In genomic region chr6:134434019-134434949, GRCh38 we compare ENCODE assay signal across 18 cellular contexts.
DNase-seq lines count a peak whose midpoint lies in the region; ATAC-seq and TF ChIP-seq lines count a peak whose summit lies in the region.
"Had no signal": no experiment of that assay in that cellular context is flagged by ENCODE, and none has a peak within 500 bp of the region (broad histone marks: within the 10 kb centered on the region; RNA-seq: fewer than 3 reads in every experiment).

No MANE protein-coding gene starts in this region.

- intact Hi-C loops in CD8-positive, alpha-beta T cell (cut with DNase I, micrococcal nuclease): no loop called here
- intact Hi-C loops in naive thymus-derived CD4-positive, alpha-beta T cell (cut with micrococcal nuclease): no loop called here

- H3K36me3 ChIP-seq in CD8-positive, alpha-beta T cell (ENCODE audit: insufficient read depth, low read length): no peaks in the 10 kb centered on the region
- H3K36me3 ChIP-seq in naive thymus-derived CD4-positive, alpha-beta T cell (ENCODE audit: control insufficient read depth in 2 of 3, insufficient read depth in 3 of 3, low read length in 3 of 3): no peaks in the 10 kb centered on the region
- H3K36me3 ChIP-seq: HAP-1, SJSA1 had no signal

- ATAC-seq in CD8-positive, alpha-beta T cell: peak; percentile 65
- ATAC-seq in naive thymus-derived CD4-positive, alpha-beta T cell: no peak

- H3K4me3 ChIP-seq in CD8-positive, alpha-beta T cell (ENCODE audit: low read depth, low read length): no peak overlapping the region
- no peak overlapping the region for H3K4me3 ChIP-seq in Jurkat, Clone E6-1 (ENCODE audit: low read length)
- no peak overlapping the region for H3K4me3 ChIP-seq in naive thymus-derived CD4-positive, alpha-beta T cell (ENCODE audit: low read length)
- H3K4me3 ChIP-seq: HAP-1, SJSA1 had no signal

- CTCF ChIA-PET in activated naive CD4-positive, alpha-beta T cell treated with anti-CD3 and anti-CD28 coated beads, Interleukin-2, amount 10 ng/mL, durations not matched to agents 7 days and 5 days (lab: Charles Lee): no interaction called here
- CTCF ChIA-PET in CD8-positive, alpha-beta T cell (lab: Charles Lee): no interaction called here
- CTCF ChIA-PET in naive thymus-derived CD4-positive, alpha-beta T cell (lab: Charles Lee): no interaction called here

- peaks cover 7% of the 10 kb centered on the region for H3K4me1 ChIP-seq in CD8-positive, alpha-beta T cell (ENCODE audit: insufficient read depth, low read length)
- no peaks in the 10 kb centered on the region for H3K4me1 ChIP-seq in naive thymus-derived CD4-positive, alpha-beta T cell (ENCODE audit: control insufficient read depth in 2 of 2, insufficient read depth in 2 of 2, low read length in 2 of 2)

- TF ChIP-seq CTCF in CD8-positive, alpha-beta T cell (IDR thresholded peaks at IDR 0.05): no peak

- H3K27me3 Mint-ChIP-seq in activated naive CD4-positive, alpha-beta T cell treated with anti-CD3 and anti-CD28 coated beads, Interleukin-2, amount 10 ng/mL, durations not matched to agents 7 days and 5 days: no peaks in the 10 kb centered on the region
- no peaks in the 10 kb centered on the region for H3K27me3 Mint-ChIP-seq in CD8-positive, alpha-beta T cell (ENCODE audit: low read depth)
- H3K27me3 Mint-ChIP-seq in naive thymus-derived CD4-positive, alpha-beta T cell: no peaks in the 10 kb centered on the region
- H3K27me3 Mint-ChIP-seq: CD4-positive, CD25-positive, alpha-beta regulatory T cell had no signal

- no peak overlapping the region for H3K27ac ChIP-seq in CD8-positive, alpha-beta T cell (ENCODE audit: low read depth, low read length)
- no peak overlapping the region for H3K27ac ChIP-seq in naive thymus-derived CD4-positive, alpha-beta T cell (ENCODE audit: low read depth, low read length)
- H3K27ac ChIP-seq: HL-60, KMS-11 had no signal

- DNase-seq in activated naive CD4-positive, alpha-beta T cell treated with anti-CD3 and anti-CD28 coated beads, Interleukin-2, amount 10 ng/mL, durations not matched to agents 7 days and 5 days: peak; percentile 29
- no peak for DNase-seq in activated naive CD4-positive, alpha-beta T cell (lab: John Stamatoyannopoulos, UW)
- DNase-seq in CD8-positive, alpha-beta T cell: peak in 2 of 7 experiments; percentile 19 to 58
- peak; percentile 6 for DNase-seq in Jurkat, Clone E6-1 (ENCODE audit: low read depth, low spot score)
- peak in 6 of 9 donors; percentile 3 to 52 (median 26) for DNase-seq in naive thymus-derived CD4-positive, alpha-beta T cell
- DNase-seq in NCI-H524 (lab: John Stamatoyannopoulos, UW): no peak
- no peak for DNase-seq in NCI-H446 treated with DMSO at 0.1 percent for 48 hours (lab: John Stamatoyannopoulos, UW)
- DNase-seq: DMS79 treated with DMSO at 0.1 percent for 48 hours, NCI-H1048, NCI-H1436 treated with DMSO at 0.1 percent for 48 hours, NCI-H2081, NCI-H510A, NCI-H82 had no signal

- no peaks in the 10 kb centered on the region for H3K27me3 ChIP-seq in CD8-positive, alpha-beta T cell (ENCODE audit: insufficient read depth, low read length)
- H3K27me3 ChIP-seq in naive thymus-derived CD4-positive, alpha-beta T cell (ENCODE audit: control insufficient read depth in 2 of 2, insufficient read depth in 2 of 2, low read length in 2 of 2): no peaks in the 10 kb centered on the region
- H3K27me3 ChIP-seq: SJSA1 had no signal

- H3K9me3 Mint-ChIP-seq in activated naive CD4-positive, alpha-beta T cell treated with anti-CD3 and anti-CD28 coated beads, Interleukin-2, amount 10 ng/mL, durations not matched to agents 7 days and 5 days: no peaks in the 10 kb centered on the region
- H3K9me3 Mint-ChIP-seq in CD8-positive, alpha-beta T cell: no peaks in the 10 kb centered on the region
- H3K9me3 Mint-ChIP-seq in naive thymus-derived CD4-positive, alpha-beta T cell: peaks cover 0 to 4% (median 0%) of the 10 kb centered on the region in 11 donors
- H3K9me3 Mint-ChIP-seq: CD4-positive, CD25-positive, alpha-beta regulatory T cell had no signal

- no peaks in the 10 kb centered on the region for H3K36me3 Mint-ChIP-seq in activated naive CD4-positive, alpha-beta T cell treated with anti-CD3 and anti-CD28 coated beads, Interleukin-2, amount 10 ng/mL, durations not matched to agents 7 days and 5 days
- no peaks in the 10 kb centered on the region for H3K36me3 Mint-ChIP-seq in CD8-positive, alpha-beta T cell
- peaks cover 0 to 4% (median 0%) of the 10 kb centered on the region in 5 donors for H3K36me3 Mint-ChIP-seq in naive thymus-derived CD4-positive, alpha-beta T cell
- H3K36me3 Mint-ChIP-seq: CD4-positive, CD25-positive, alpha-beta regulatory T cell had no signal

- no peak overlapping the region for H3K27ac Mint-ChIP-seq in activated naive CD4-positive, alpha-beta T cell treated with anti-CD3 and anti-CD28 coated beads, Interleukin-2, amount 10 ng/mL, durations not matched to agents 7 days and 5 days
- no peak overlapping the region for H3K27ac Mint-ChIP-seq in CD8-positive, alpha-beta T cell
- H3K27ac Mint-ChIP-seq in naive thymus-derived CD4-positive, alpha-beta T cell: peak overlapping the region in 1 of 9 donors; percentile 42

- POLR2A ChIA-PET in CD8-positive, alpha-beta T cell (lab: Charles Lee): interaction anchor here (0.6 kb wide), 1 partner anchor 129 kb away, joined by 4 read pairs; no protein-coding TSS in a partner anchor
- POLR2A ChIA-PET in naive thymus-derived CD4-positive, alpha-beta T cell (lab: Charles Lee): no interaction called here

- H3K9me3 ChIP-seq in CD8-positive, alpha-beta T cell (ENCODE audit: low read length): no peaks in the 10 kb centered on the region
- no peaks in the 10 kb centered on the region for H3K9me3 ChIP-seq in naive thymus-derived CD4-positive, alpha-beta T cell (ENCODE audit: control insufficient read depth in 2 of 3, low read length in 3 of 3)
- H3K9me3 ChIP-seq: HAP-1, SJSA1 had no signal

- H3K4me1 Mint-ChIP-seq in activated naive CD4-positive, alpha-beta T cell treated with anti-CD3 and anti-CD28 coated beads, Interleukin-2, amount 10 ng/mL, durations not matched to agents 7 days and 5 days: peaks cover 36% of the 10 kb centered on the region
- H3K4me1 Mint-ChIP-seq in CD8-positive, alpha-beta T cell (ENCODE audit: low read depth): peaks cover 22% of the 10 kb centered on the region
- peaks cover 7 to 46% (median 21%) of the 10 kb centered on the region in 7 donors for H3K4me1 Mint-ChIP-seq in naive thymus-derived CD4-positive, alpha-beta T cell

- no peak overlapping the region for H3K4me3 Mint-ChIP-seq in activated naive CD4-positive, alpha-beta T cell treated with anti-CD3 and anti-CD28 coated beads, Interleukin-2, amount 10 ng/mL, durations not matched to agents 7 days and 5 days
- H3K4me3 Mint-ChIP-seq in CD8-positive, alpha-beta T cell: no peak overlapping the region
- H3K4me3 Mint-ChIP-seq in naive thymus-derived CD4-positive, alpha-beta T cell: no peak overlapping the region
- H3K4me3 Mint-ChIP-seq: CD4-positive, CD25-positive, alpha-beta regulatory T cell had no signal

Comparison
In these comparisons a context has a peak if more than half of its experiments do, and no peak if none do; other contexts are left out.
1. DNase-seq: peak in activated naive CD4-positive, alpha-beta T cell treated with anti-CD3 and anti-CD28 coated beads, Interleukin-2, amount 10 ng/mL, durations not matched to agents 7 days and 5 days (single experiment), Jurkat, Clone E6-1 (single experiment) and naive thymus-derived CD4-positive, alpha-beta T cell (6 of 9); none in activated naive CD4-positive, alpha-beta T cell (0 of 4), NCI-H524 (0 of 2) and NCI-H446 treated with DMSO at 0.1 percent for 48 hours (single experiment).